Comparison of ENCODE assay signal across 1 cellular context in the genomic region with DNA sequence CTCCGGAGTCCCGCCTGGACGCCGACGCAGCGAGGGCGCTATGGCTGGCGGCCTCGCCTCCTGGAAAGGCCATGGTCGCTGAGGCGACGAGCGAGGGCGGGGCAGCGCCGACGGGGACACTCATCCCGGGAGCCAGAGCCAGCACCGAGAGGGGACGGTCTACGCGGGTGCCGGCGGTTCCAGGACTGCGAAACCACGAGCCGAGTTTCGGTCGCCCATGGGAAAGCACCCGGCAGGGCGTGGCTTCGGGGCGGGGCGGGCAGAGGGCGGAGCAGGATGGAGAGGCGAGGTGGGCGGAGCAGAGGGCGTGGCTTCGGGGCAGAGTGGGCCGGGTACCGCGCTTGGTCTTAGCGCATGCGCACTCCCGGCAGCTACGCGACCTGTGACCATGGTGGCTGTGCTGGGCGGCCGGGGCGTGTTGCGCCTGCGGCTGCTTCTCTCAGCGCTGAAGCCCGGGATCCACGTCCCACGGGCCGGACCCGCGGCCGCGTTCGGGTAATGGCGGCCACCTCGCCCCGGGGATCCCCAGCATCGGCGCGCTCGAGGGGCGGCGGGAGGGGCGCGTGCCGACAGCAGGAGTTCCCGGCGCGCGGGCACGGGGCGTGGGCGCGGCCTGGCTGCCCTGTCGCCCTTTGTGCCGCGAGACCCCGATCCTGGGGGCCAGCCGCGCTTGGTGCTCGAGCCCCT.
A peak's percentile ranks its signal among the peaks of the same experiment; 100 is the strongest.
TF ChIP-seq lines count a peak whose summit lies in the region.

Gene BPHL (plus strand): TSS at position 359 of the 687 bp plus-strand sequence. CDS start 30 bp downstream, at position 389.

TF ChIP-seq in HepG2, 621 proteins besides CTCF, POLR2A, EP300 and RAD21 (continued from another document and continues in another):
- peak; percentile 88; the same call in 1 of the 2 replicates for TF ChIP-seq HMGXB3 (CRISPR knock-in tag; IDR thresholded peaks at IDR 0.05; ENCODE audit: borderline replicate concordance)
- TF ChIP-seq CEBPG (CRISPR knock-in tag; IDR thresholded peaks at IDR 0.05), result peak; percentile 21; the same call in 1 of the 2 replicates
- TF ChIP-seq PAF1 (CRISPR knock-in tag; IDR thresholded peaks at IDR 0.05), result no peak
- TF ChIP-seq POGZ (CRISPR knock-in tag; IDR thresholded peaks at IDR 0.05), result peak; percentile 76
- TF ChIP-seq ZNF777 (CRISPR knock-in tag; IDR thresholded peaks at IDR 0.05), result peak; percentile 89
- no peak for TF ChIP-seq NR3C1 (CRISPR knock-in tag; IDR thresholded peaks at IDR 0.05)
- TF ChIP-seq ZBTB7B (CRISPR knock-in tag; IDR thresholded peaks at IDR 0.05), result peak; percentile 79; the same call in 1 of the 2 replicates
- TF ChIP-seq, protein P1, sequence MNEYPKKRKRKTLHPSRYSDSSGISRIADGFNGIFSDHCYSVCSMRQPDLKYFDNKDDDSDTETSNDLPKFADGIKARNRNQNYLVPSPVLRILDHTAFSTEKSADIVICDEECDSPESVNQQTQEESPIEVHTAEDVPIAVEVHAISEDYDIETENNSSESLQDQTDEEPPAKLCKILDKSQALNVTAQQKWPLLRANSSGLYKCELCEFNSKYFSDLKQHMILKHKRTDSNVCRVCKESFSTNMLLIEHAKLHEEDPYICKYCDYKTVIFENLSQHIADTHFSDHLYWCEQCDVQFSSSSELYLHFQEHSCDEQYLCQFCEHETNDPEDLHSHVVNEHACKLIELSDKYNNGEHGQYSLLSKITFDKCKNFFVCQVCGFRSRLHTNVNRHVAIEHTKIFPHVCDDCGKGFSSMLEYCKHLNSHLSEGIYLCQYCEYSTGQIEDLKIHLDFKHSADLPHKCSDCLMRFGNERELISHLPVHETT (CRISPR knock-in tag; conservative IDR thresholded peaks at IDR 0.05), result peak; percentile 88
- no peak for TF ChIP-seq ZNF513 (CRISPR knock-in tag; conservative IDR thresholded peaks at IDR 0.05)
- TF ChIP-seq ETV6 (CRISPR knock-in tag; conservative IDR thresholded peaks at IDR 0.05), result peak; percentile 49; the same call in 1 of the 2 replicates
- no peak; the same call in 1 of the 2 replicates for TF ChIP-seq MAZ (IDR thresholded peaks at IDR 0.05; ENCODE audit: borderline replicate concordance, low read depth, low read length)
- TF ChIP-seq MAZ (CRISPR knock-in tag; IDR thresholded peaks at IDR 0.05; ENCODE audit: low read depth), result peak; percentile 94
- peak; percentile 71 for TF ChIP-seq E2F5 (CRISPR knock-in tag; conservative IDR thresholded peaks at IDR 0.05)
- no peak for TF ChIP-seq MAF1 (CRISPR knock-in tag; IDR thresholded peaks at IDR 0.05; ENCODE audit: borderline replicate concordance)
- peak; percentile 83; the same call in 1 of the 2 replicates for TF ChIP-seq MTF2 (CRISPR knock-in tag; IDR thresholded peaks at IDR 0.05; ENCODE audit: borderline replicate concordance)
- peak; percentile 98 for TF ChIP-seq AGO2 (optimal IDR thresholded peaks at IDR 0.05; ENCODE audit: low read depth, low read length)
- peak; percentile 97; the same call in 1 of the 2 replicates for TF ChIP-seq PAX8 (CRISPR knock-in tag; IDR thresholded peaks at IDR 0.05; ENCODE audit: borderline replicate concordance)
- TF ChIP-seq THAP8 (CRISPR knock-in tag; IDR thresholded peaks at IDR 0.05; ENCODE audit: borderline replicate concordance), result peak; percentile 74; the same call in 1 of the 2 replicates
- TF ChIP-seq SKI (IDR thresholded peaks at IDR 0.05; ENCODE audit: partially characterized antibody), result peak; percentile 81
- TF ChIP-seq ZNF180 (CRISPR knock-in tag; IDR thresholded peaks at IDR 0.05; ENCODE audit: borderline replicate concordance, low read depth), result no peak
- TF ChIP-seq, protein P2, sequence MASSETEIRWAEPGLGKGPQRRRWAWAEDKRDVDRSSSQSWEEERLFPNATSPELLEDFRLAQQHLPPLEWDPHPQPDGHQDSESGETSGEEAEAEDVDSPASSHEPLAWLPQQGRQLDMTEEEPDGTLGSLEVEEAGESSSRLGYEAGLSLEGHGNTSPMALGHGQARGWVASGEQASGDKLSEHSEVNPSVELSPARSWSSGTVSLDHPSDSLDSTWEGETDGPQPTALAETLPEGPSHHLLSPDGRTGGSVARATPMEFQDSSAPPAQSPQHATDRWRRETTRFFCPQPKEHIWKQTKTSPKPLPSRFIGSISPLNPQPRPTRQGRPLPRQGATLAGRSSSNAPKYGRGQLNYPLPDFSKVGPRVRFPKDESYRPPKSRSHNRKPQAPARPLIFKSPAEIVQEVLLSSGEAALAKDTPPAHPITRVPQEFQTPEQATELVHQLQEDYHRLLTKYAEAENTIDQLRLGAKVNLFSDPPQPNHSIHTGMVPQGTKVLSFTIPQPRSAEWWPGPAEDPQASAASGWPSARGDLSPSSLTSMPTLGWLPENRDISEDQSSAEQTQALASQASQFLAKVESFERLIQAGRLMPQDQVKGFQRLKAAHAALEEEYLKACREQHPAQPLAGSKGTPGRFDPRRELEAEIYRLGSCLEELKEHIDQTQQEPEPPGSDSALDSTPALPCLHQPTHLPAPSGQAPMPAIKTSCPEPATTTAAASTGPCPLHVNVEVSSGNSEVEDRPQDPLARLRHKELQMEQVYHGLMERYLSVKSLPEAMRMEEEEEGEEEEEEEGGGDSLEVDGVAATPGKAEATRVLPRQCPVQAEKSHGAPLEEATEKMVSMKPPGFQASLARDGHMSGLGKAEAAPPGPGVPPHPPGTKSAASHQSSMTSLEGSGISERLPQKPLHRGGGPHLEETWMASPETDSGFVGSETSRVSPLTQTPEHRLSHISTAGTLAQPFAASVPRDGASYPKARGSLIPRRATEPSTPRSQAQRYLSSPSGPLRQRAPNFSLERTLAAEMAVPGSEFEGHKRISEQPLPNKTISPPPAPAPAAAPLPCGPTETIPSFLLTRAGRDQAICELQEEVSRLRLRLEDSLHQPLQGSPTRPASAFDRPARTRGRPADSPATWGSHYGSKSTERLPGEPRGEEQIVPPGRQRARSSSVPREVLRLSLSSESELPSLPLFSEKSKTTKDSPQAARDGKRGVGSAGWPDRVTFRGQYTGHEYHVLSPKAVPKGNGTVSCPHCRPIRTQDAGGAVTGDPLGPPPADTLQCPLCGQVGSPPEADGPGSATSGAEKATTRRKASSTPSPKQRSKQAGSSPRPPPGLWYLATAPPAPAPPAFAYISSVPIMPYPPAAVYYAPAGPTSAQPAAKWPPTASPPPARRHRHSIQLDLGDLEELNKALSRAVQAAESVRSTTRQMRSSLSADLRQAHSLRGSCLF (CRISPR knock-in tag; IDR thresholded peaks at IDR 0.05; ENCODE audit: borderline replicate concordance), result peak; percentile 40; the same call in 1 of the 2 replicates
- no peak for TF ChIP-seq ZNF33A (CRISPR knock-in tag; IDR thresholded peaks at IDR 0.05; ENCODE audit: borderline replicate concordance)
- TF ChIP-seq ZNF724P (CRISPR knock-in tag; IDR thresholded peaks at IDR 0.05; ENCODE audit: borderline replicate concordance), result peak; percentile 98
- no peak for TF ChIP-seq SNAI1 (CRISPR knock-in tag; IDR thresholded peaks at IDR 0.05; ENCODE audit: borderline replicate concordance)
- TF ChIP-seq TEAD3 (CRISPR knock-in tag; optimal IDR thresholded peaks at IDR 0.05; ENCODE audit: borderline replicate concordance), result peak; percentile 46
- 0 out of 2 replicates have a peak, but pooled peaks have one; percentile 8 for TF ChIP-seq NKX3-1 (CRISPR knock-in tag; IDR thresholded peaks at IDR 0.05)
- TF ChIP-seq RFX5 (IDR thresholded peaks at IDR 0.05; ENCODE audit: low read depth, low read length), result no peak
- TF ChIP-seq ARID2 (CRISPR knock-in tag; IDR thresholded peaks at IDR 0.05; ENCODE audit: borderline replicate concordance), result 0 out of 2 replicates have a peak, but pooled peaks have one; percentile 3
- TF ChIP-seq GLI4 (CRISPR knock-in tag; IDR thresholded peaks at IDR 0.05; ENCODE audit: borderline replicate concordance), result peak; percentile 90
- TF ChIP-seq, protein P3, sequence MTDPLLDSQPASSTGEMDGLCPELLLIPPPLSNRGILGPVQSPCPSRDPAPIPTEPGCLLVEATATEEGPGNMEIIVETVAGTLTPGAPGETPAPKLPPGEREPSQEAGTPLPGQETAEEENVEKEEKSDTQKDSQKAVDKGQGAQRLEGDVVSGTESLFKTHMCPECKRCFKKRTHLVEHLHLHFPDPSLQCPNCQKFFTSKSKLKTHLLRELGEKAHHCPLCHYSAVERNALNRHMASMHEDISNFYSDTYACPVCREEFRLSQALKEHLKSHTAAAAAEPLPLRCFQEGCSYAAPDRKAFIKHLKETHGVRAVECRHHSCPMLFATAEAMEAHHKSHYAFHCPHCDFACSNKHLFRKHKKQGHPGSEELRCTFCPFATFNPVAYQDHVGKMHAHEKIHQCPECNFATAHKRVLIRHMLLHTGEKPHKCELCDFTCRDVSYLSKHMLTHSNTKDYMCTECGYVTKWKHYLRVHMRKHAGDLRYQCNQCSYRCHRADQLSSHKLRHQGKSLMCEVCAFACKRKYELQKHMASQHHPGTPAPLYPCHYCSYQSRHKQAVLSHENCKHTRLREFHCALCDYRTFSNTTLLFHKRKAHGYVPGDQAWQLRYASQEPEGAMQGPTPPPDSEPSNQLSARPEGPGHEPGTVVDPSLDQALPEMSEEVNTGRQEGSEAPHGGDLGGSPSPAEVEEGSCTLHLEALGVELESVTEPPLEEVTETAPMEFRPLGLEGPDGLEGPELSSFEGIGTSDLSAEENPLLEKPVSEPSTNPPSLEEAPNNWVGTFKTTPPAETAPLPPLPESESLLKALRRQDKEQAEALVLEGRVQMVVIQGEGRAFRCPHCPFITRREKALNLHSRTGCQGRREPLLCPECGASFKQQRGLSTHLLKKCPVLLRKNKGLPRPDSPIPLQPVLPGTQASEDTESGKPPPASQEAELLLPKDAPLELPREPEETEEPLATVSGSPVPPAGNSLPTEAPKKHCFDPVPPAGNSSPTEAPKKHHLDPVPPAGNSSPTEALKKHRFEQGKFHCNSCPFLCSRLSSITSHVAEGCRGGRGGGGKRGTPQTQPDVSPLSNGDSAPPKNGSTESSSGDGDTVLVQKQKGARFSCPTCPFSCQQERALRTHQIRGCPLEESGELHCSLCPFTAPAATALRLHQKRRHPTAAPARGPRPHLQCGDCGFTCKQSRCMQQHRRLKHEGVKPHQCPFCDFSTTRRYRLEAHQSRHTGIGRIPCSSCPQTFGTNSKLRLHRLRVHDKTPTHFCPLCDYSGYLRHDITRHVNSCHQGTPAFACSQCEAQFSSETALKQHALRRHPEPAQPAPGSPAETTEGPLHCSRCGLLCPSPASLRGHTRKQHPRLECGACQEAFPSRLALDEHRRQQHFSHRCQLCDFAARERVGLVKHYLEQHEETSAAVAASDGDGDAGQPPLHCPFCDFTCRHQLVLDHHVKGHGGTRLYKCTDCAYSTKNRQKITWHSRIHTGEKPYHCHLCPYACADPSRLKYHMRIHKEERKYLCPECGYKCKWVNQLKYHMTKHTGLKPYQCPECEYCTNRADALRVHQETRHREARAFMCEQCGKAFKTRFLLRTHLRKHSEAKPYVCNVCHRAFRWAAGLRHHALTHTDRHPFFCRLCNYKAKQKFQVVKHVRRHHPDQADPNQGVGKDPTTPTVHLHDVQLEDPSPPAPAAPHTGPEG (CRISPR knock-in tag; IDR thresholded peaks at IDR 0.05), result peak; percentile 89; the same call in 1 of the 2 replicates
- TF ChIP-seq NCOA1 (CRISPR knock-in tag; IDR thresholded peaks at IDR 0.05), result no peak; the same call in 1 of the 2 replicates
- no peak; the same call in 1 of the 2 replicates for TF ChIP-seq KDM6A (CRISPR knock-in tag; IDR thresholded peaks at IDR 0.05; ENCODE audit: low read depth)
- TF ChIP-seq NCOA2 (CRISPR knock-in tag; IDR thresholded peaks at IDR 0.05), result peak; percentile 62
- peak; percentile 66; the same call in 1 of the 2 replicates for TF ChIP-seq ZNF232 (CRISPR knock-in tag; IDR thresholded peaks at IDR 0.05; ENCODE audit: borderline replicate concordance)
- TF ChIP-seq TGIF2 (CRISPR knock-in tag; IDR thresholded peaks at IDR 0.05), result peak; percentile 78; the same call in 1 of the 2 replicates
